In the genomic region with DNA sequence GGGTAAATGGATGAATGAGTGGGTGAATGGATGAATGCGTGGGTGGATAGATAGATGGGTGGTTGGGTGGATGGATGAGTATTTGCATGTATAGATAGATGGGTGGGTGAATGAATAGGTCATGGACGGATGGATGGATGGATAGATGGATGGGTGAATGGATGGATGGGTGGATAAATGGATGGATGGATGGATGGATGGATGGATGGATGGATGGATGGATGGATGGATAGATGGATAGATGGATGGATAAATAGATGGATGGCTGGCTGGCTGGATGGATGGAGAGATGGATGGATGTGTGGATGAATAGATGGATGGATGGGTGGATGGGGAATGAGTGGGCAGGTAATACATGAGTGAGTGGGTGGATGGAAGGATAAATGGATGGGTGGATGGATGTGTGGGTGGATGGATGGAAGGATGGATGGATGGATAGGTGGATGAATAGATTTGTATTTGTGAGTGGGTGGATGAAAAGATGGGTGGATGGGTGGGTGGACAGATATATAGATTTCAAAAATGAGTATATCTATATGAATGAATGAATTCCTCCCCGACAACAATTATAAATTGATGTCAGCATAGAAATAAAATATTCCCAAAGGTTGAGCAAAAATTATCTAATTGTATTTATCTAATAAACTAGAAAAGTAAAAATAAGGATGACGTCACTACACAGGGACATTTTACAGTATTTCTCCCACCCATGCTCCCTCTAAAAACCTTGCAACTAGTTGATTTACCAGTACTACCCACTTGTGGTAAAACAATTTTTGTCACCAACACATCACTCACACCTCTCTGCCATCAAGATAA, we compare ENCODE assay signal across 14 cellular contexts. TPM values are rescaled to one million over a fixed set of nuclear protein-coding genes. Genes with fewer than 3 reads are reported as not detected.
"Had no signal": no experiment of that assay in that cellular context is flagged by ENCODE, and none has a peak within 500 bp of the region (broad histone marks: within the 10 kb centered on the region; RNA-seq: fewer than 3 reads in every experiment).

No MANE protein-coding gene starts in this region.

- H3K9me3 Mint-ChIP-seq: neural progenitor cell had no signal

- H3K27ac Mint-ChIP-seq: neural progenitor cell had no signal

- H3K4me3 ChIP-seq: adrenal gland, colonic mucosa, gastrocnemius medialis, neural progenitor cell, ovary, tibial artery had no signal

- H3K9me3 ChIP-seq: adrenal gland, colonic mucosa, gastrocnemius medialis, ovary, tibial artery had no signal

- H3K27me3 ChIP-seq: adrenal gland, colonic mucosa, gastrocnemius medialis, ovary, tibial artery had no signal

- H3K4me3 Mint-ChIP-seq: neural progenitor cell had no signal

- H3K27ac ChIP-seq: adrenal gland, colonic mucosa, gastrocnemius medialis, neural progenitor cell, ovary, tibial artery had no signal

- DNase-seq: activated CD4-positive, alpha-beta T cell treated with anti-CD3 and anti-CD28 coated beads, Interleukin-2, amount 50 U/mL, for 48 hours; adrenal gland; colonic mucosa; effector CD4-positive, alpha-beta T cell; left ventricle myocardium superior; mesenchymal stem cell; ovary; stimulated activated CD4-positive, alpha-beta T cell treated with anti-CD3 and anti-CD28 coated beads, Interleukin-15, amount 100 ng/mL, for 24 hours; stimulated activated CD4-positive, alpha-beta T cell treated with anti-CD3 and anti-CD28 coated beads, Interleukin-4, amount 100 ng/mL, for 4 hours; tibial artery had no signal

- ATAC-seq: gastrocnemius medialis, left ventricle myocardium superior had no signal

- H3K36me3 Mint-ChIP-seq: neural progenitor cell had no signal

- H3K36me3 ChIP-seq: adrenal gland, colonic mucosa, gastrocnemius medialis, neural progenitor cell, ovary, tibial artery had no signal

- H3K4me1 ChIP-seq: colonic mucosa, gastrocnemius medialis, tibial artery had no signal

RNA-seq across cellular contexts. Expression of a gene that starts 0.6 kb away (rescaled TPM):
- total RNA-seq: colonic mucosa, kidney epithelial cell, left ventricle myocardium superior, renal cortical epithelial cell had no signal
